Comparison of ENCODE assay signal across 1 cellular context in the genomic region with DNA sequence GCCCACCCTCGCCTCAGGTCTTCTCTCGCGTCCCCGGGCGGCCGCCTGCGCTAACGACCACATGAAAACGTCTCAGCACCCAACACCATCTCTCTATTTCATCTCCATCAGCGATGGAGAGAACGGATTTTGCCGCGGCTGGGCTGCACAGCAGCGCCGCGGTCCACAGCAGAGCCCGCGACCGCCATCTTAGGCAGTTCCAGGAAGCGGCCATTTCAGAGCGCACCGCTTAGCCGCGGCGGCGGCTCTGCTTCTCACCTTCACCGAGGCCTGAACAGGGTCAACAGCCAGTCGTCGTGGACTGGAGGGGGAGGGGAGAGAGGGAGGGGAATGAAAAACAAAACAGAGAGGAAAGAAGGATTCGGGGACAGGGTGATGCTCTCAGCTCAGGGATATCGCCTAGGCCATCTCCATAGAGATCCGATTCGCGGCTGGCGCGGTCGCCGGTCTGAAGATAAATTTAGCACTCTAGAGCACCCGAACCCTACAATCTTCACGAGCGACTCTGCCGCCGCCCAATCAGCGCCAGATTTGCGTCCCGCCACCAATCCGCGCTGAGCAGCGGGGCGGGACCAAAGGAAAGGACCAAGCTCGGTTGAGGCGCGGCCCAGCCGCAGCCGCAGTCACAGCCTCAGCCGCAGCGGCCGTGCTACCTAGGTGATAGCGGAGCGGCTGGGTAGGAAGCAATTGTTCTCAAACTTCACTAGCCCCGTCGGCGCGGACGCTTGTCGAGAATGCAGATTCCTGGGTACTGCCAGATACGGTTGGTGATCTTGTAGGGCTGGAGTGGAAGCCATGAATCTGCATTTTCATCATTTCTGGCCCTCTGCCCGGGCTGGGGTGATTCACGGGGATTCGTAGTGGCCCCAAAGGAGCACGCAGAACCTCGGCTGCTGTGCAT.
TF ChIP-seq lines count a peak whose summit lies in the region.

Gene ZBED5 (minus strand): TSS at position 450 of the 901 bp plus-strand sequence. CDS start 3,108 bp downstream, outside the sequence.

TF ChIP-seq in HCT116, 20 proteins besides CTCF, POLR2A, EP300 and RAD21 (continued from another document):
- TF ChIP-seq, protein P1, sequence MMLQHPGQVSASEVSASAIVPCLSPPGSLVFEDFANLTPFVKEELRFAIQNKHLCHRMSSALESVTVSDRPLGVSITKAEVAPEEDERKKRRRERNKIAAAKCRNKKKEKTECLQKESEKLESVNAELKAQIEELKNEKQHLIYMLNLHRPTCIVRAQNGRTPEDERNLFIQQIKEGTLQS (IDR thresholded peaks at IDR 0.05) = no peak
- TF ChIP-seq SRF (IDR thresholded peaks at IDR 0.05; ENCODE audit: low read depth) (no peak; the same call in 1 of the 2 replicates), CBX3 (IDR thresholded peaks at IDR 0.05; ENCODE audit: low read depth) (peak; percentile 65), ELF1 (IDR thresholded peaks at IDR 0.05; ENCODE audit: borderline replicate concordance, low read depth) (peak; percentile 43; the same call in 1 of the 2 replicates), EZH2phosphoT487 (IDR thresholded peaks at IDR 0.05; ENCODE audit: borderline replicate concordance) (no peak), YY1 (IDR thresholded peaks at IDR 0.05; ENCODE audit: extremely low read depth, insufficient replicate concordance, low read depth, low read length) (peak; percentile 100), SP1 (IDR thresholded peaks at IDR 0.05; ENCODE audit: low read depth) (peak; percentile 94), FOSL1 (IDR thresholded peaks at IDR 0.05; ENCODE audit: low read depth) (no peak; the same call in none of the 2 replicates), CEBPB (IDR thresholded peaks at IDR 0.05; ENCODE audit: low read depth) (no peak; the same call in 1 of the 2 replicates), JUND (IDR thresholded peaks at IDR 0.05) (peak; percentile 50; the same call in 1 of the 2 replicates), EGR1 (IDR thresholded peaks at IDR 0.05; ENCODE audit: low read depth) (peak; percentile 85), EZH2 (IDR thresholded peaks at IDR 0.05) (no peak), ZNF274 (IDR thresholded peaks at IDR 0.05; ENCODE audit: low read depth, low read length) (no peak)
- TF ChIP-seq, protein P2, sequence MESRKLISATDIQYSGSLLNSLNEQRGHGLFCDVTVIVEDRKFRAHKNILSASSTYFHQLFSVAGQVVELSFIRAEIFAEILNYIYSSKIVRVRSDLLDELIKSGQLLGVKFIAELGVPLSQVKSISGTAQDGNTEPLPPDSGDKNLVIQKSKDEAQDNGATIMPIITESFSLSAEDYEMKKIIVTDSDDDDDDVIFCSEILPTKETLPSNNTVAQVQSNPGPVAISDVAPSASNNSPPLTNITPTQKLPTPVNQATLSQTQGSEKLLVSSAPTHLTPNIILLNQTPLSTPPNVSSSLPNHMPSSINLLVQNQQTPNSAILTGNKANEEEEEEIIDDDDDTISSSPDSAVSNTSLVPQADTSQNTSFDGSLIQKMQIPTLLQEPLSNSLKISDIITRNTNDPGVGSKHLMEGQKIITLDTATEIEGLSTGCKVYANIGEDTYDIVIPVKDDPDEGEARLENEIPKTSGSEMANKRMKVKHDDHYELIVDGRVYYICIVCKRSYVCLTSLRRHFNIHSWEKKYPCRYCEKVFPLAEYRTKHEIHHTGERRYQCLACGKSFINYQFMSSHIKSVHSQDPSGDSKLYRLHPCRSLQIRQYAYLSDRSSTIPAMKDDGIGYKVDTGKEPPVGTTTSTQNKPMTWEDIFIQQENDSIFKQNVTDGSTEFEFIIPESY (IDR thresholded peaks at IDR 0.05; ENCODE audit: extremely low read depth, insufficient replicate concordance, low read length) = no peak
